ENCODE assay signal across 10 cellular contexts in genomic region chr1:22739648-22740385, GRCh38. TPM values are rescaled to one million over a fixed set of nuclear protein-coding genes. Genes with fewer than 3 reads are reported as not detected.
DNase-seq lines count a peak whose midpoint lies in the region; ATAC-seq and TF ChIP-seq lines count a peak whose summit lies in the region.
"Had no signal": no experiment of that assay in that cellular context is flagged by ENCODE, and none has a peak within 500 bp of the region (broad histone marks: within the 10 kb centered on the region; RNA-seq: fewer than 3 reads in every experiment).

No MANE protein-coding gene starts in this region.

- no peaks in the 10 kb centered on the region for H3K9me3 ChIP-seq in tibial nerve

- H3K4me3 ChIP-seq in WI38 (ENCODE audit: low read depth, low read length) (0 out of 2 replicates have a peak overlapping the region, but pooled peaks have one; percentile 10), tibial nerve (no peak overlapping the region)

- TF ChIP-seq EP300 in tibial nerve (IDR thresholded peaks at IDR 0.05): no peak

- peak overlapping the region; percentile 68 for H3K4me3 Mint-ChIP-seq in HFFc6
- H3K4me3 Mint-ChIP-seq: stimulated activated naive CD8-positive, alpha-beta T cell treated with anti-CD3 and anti-CD28 coated beads, Interleukin-15, Interleukin-2, amounts not matched to agents 100 ng/mL and 50 ng/mL, for 24 hours had no signal

- ATAC-seq in GM19463 (IDR thresholded peaks at IDR 0.05; ENCODE audit: unreplicated experiment): no peak
- ATAC-seq in HG02763 (IDR thresholded peaks at IDR 0.05; ENCODE audit: unreplicated experiment): no peak

- TF ChIP-seq CTCF in HFFc6 (IDR thresholded peaks at IDR 0.05) (no peak), WI38 (IDR thresholded peaks at IDR 0.05; ENCODE audit: low read depth, low read length) (no peak), tibial nerve (IDR thresholded peaks at IDR 0.05) (no peak)

- peaks cover 55% of the 10 kb centered on the region for H3K4me1 Mint-ChIP-seq in HFFc6 (ENCODE audit: low read depth)

- no peaks in the 10 kb centered on the region for H3K36me3 ChIP-seq in tibial nerve

- peaks cover 0 to 29% (median 5%) of the 10 kb centered on the region in 4 donors for H3K4me1 ChIP-seq in tibial nerve

- peaks cover 6% of the 10 kb centered on the region for H3K27me3 Mint-ChIP-seq in HFFc6 (ENCODE audit: insufficient read depth)

- H3K27ac ChIP-seq in tibial nerve: no peak overlapping the region

- TF ChIP-seq POLR2A in tibial nerve (IDR thresholded peaks at IDR 0.05): no peak

- no peaks in the 10 kb centered on the region for H3K36me3 Mint-ChIP-seq in HFFc6 (ENCODE audit: low read depth)

- DNase-seq in HFFc6 (peak; percentile 87), iris pigment epithelial cell (ENCODE audit: low read depth) (peak; percentile 90), tibial nerve (ENCODE audit: low spot score in 2 of 2) (peak; percentile 31 to 58), mesenteric fat pad (ENCODE audit: low spot score) (no peak)
- DNase-seq: NCI-H187 treated with DMSO at 0.1 percent for 48 hours; stimulated activated CD4-positive, alpha-beta T cell treated with anti-CD3 and anti-CD28 coated beads, Interleukin-12 subunit alpha, Interleukin-12 subunit beta, amount 100 ng/mL, for 4 hours had no signal

- H3K27ac Mint-ChIP-seq in HFFc6: peak overlapping the region; percentile 91
- H3K27ac Mint-ChIP-seq: stimulated activated naive CD8-positive, alpha-beta T cell treated with anti-CD3 and anti-CD28 coated beads, Interleukin-15, Interleukin-2, amounts not matched to agents 100 ng/mL and 50 ng/mL, for 24 hours had no signal

- H3K27me3 ChIP-seq in tibial nerve: no peaks in the 10 kb centered on the region

- 29 to 47% methylated on average over 18 of the region's 18 CpGs for WGBS in tibial nerve, 2 donors

- no peaks in the 10 kb centered on the region for H3K9me3 Mint-ChIP-seq in HFFc6
- H3K9me3 Mint-ChIP-seq: stimulated activated naive CD8-positive, alpha-beta T cell treated with anti-CD3 and anti-CD28 coated beads, Interleukin-15, Interleukin-2, amounts not matched to agents 100 ng/mL and 50 ng/mL, for 24 hours had no signal

RNA-seq across cellular contexts. Expression of gene EPHB2, which starts 29.2 kb away (rescaled TPM):
- total RNA-seq in HFFc6 (2021; fragmentation: NEBNext Ultra II Directional; extraction: Animal tissue kit (Norgen Biotek cat#: 25700)): 10 to 100 TPM; 13.1 to 36.4 (median 30.9) TPM
- 10 to 100 TPM in 1 of 4 donors, 1 to 10 TPM in 3; 7.2 to 12.6 (median 9.1) TPM for total RNA-seq in tibial nerve
- 5.7 TPM for total RNA-seq in mesenteric fat pad
